ENCODE assay signal across 8 cellular contexts in the genomic region with DNA sequence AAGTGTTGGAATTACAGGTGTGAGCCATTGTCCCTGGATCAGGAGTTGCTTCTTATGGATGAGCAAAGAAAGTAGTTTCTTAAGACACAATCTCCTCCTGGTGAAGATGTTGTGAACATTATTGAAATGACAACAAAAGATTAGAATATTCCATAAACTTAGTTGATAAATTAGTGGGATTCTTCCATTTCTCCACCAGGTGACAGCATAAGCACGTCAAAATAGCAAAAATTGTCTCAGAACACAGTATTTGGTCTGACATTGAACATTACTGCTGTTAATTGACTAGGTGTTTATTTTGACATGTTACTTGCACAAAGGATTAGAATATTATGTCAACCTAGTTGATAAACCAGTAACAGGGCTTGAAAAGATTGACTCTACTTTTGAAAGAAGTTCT. TPM values are rescaled to one million over a fixed set of nuclear protein-coding genes. Genes with fewer than 3 reads are reported as not detected.
DNase-seq lines count a peak whose midpoint lies in the region; ATAC-seq, FAIRE-seq and TF ChIP-seq lines count a peak whose summit lies in the region.
"Had no signal": no experiment of that assay in that cellular context is flagged by ENCODE, and none has a peak within 500 bp of the region (broad histone marks: within the 10 kb centered on the region; RNA-seq: fewer than 3 reads in every experiment).

No MANE protein-coding gene starts in this region.

- DNase-seq in GM12865 (ENCODE audit: low read depth) (peak; percentile 7), NB4 (ENCODE audit: low read depth) (no peak), dermis microvascular lymphatic vessel endothelial cell (ENCODE audit: low read depth in 2 of 2) (peak; percentile 14 to 39), psoas muscle (no peak), small intestine (no peak), NCI-H1048 (lab: John Stamatoyannopoulos, UW) (no peak)
- DNase-seq: cerebellar nuclear complex had no signal

- ATAC-seq in psoas muscle: no peak
- ATAC-seq in HG03039 (IDR thresholded peaks at IDR 0.05; ENCODE audit: unreplicated experiment): no peak

- H3K36me3 ChIP-seq in psoas muscle (ENCODE audit: insufficient read depth in 1 of 2, low read depth in 1 of 2): no peaks in the 10 kb centered on the region
- no peaks in the 10 kb centered on the region for H3K36me3 ChIP-seq in small intestine (ENCODE audit: control insufficient read depth in 2 of 2, insufficient read depth in 2 of 2, low read length in 2 of 2)

- H3K27me3 ChIP-seq in psoas muscle (ENCODE audit: insufficient read depth in 3 of 3, low read length in 2 of 3) (no peaks in the 10 kb centered on the region), small intestine (ENCODE audit: control insufficient read depth in 2 of 2, insufficient read depth in 2 of 2, low read length in 2 of 2) (no peaks in the 10 kb centered on the region)

- WGBS in psoas muscle, 3 donors: 27 to 47% (median 32%) methylated on average over 1 of the region's 1 CpG
- 21 to 35% (median 28%) methylated on average over 1 of the region's 1 CpG for WGBS in small intestine, 3 donors

- H3K9me3 ChIP-seq in psoas muscle (no peaks in the 10 kb centered on the region), small intestine (ENCODE audit: control insufficient read depth, low read depth) (no peaks in the 10 kb centered on the region)

- no peaks in the 10 kb centered on the region for H3K4me1 ChIP-seq in psoas muscle
- H3K4me1 ChIP-seq in small intestine (ENCODE audit: control insufficient read depth in 2 of 2, insufficient read depth in 1 of 2, low read depth in 1 of 2, low read length in 1 of 2): no peaks in the 10 kb centered on the region

- H3K4me3 ChIP-seq in GM12865 (ENCODE audit: low read depth, low read length) (no peak overlapping the region), NB4 (ENCODE audit: low read depth, low read length) (no peak overlapping the region), psoas muscle (no peak overlapping the region), small intestine (ENCODE audit: low read depth in 1 of 2, low read length in 2 of 2) (no peak overlapping the region)

- TF ChIP-seq POLR2A in NB4 (IDR thresholded peaks at IDR 0.05; ENCODE audit: extremely low read depth, insufficient read length): no peak

- TF ChIP-seq CTCF in GM12865 (IDR thresholded peaks at IDR 0.05; ENCODE audit: insufficient read depth, low read depth, low read length, missing control alignments): peak; percentile 22
- peak; percentile 20 for TF ChIP-seq CTCF in NB4 (IDR thresholded peaks at IDR 0.05; ENCODE audit: low read depth, low read length)
- TF ChIP-seq CTCF in psoas muscle (IDR thresholded peaks at IDR 0.05): peak; percentile 32

- no peak for FAIRE-seq in small intestine (lab: Jason Lieb, UNC)

- H3K27ac ChIP-seq in psoas muscle (no peak overlapping the region), small intestine (ENCODE audit: low read depth in 1 of 2, low read length in 1 of 2) (no peak overlapping the region)

- intact Hi-C loops in psoas muscle (cut with DNase I): no loop called here

RNA-seq across cellular contexts. Expression of gene CLDN34, which starts 21.6 kb away (rescaled TPM):
- total RNA-seq in dermis microvascular lymphatic vessel endothelial cell (0.13 TPM in 1 of 2 replicates, not detected in the other), psoas muscle (not detected)
- polyA plus RNA-seq in psoas muscle (not detected), small intestine (not detected)

Comparison
In these comparisons a context has a peak if more than half of its experiments do, and no peak if none do; other contexts are left out.
1. DNase-seq: peak in GM12865 (single experiment) and dermis microvascular lymphatic vessel endothelial cell (2 of 2); none in NB4 (single experiment), psoas muscle (0 of 2), small intestine (single experiment) and NCI-H1048 (single experiment).
2. Peak in every context shown above with its lines, with median percentiles within 50 percentile points of each other: CTCF ChIP-seq.